24 cellular contexts compared by ENCODE assay signal in the genomic region with DNA sequence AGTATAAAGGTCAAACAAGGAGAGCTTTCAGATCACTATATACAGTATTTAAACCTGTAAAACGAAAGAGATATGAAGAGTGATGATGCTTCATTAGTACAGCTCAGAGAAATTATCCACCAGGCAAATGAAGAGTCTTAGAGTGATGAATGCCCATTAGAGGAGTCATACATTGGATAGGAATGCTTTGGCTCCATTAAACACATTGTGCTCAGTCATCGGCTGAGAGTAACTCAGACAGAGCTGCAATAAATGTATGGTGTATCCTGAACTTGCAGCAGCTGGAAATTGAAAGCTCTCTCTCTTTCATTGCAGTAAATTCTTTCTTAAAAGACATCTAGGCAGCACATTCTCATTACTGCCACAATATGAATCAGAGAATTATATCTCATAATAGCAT.
"Had no signal": no experiment of that assay in that cellular context is flagged by ENCODE, and none has a peak within 500 bp of the region (broad histone marks: within the 10 kb centered on the region; RNA-seq: fewer than 3 reads in every experiment).

No MANE protein-coding gene starts in this region.

- DNase-seq: activated B cell treated with CpG ODN at 0.5 μM for 24 hours; activated CD4-positive, alpha-beta memory T cell treated with anti-CD3 and anti-CD28 coated beads, Interleukin-2, amount 10 ng/mL, durations not matched to agents 7 days and 5 days; activated CD4-positive, alpha-beta T cell treated with anti-CD3 and anti-CD28 coated beads for 48 hours; activated naive CD4-positive, alpha-beta T cell treated with Interleukin-2 at 50 U/mL for 16 hours; activated naive CD8-positive, alpha-beta T cell treated with anti-CD3 and anti-CD28 coated beads, Interleukin-2, amount 10 ng/mL, durations not matched to agents 7 days and 5 days; activated T-cell treated with anti-CD3 and anti-CD28 coated beads, Interleukin-2, amount 50 U/mL, for 1 hour; anterior cingulate cortex; caudate nucleus; dorsolateral prefrontal cortex; gastrocnemius medialis; head of caudate nucleus; mesenchymal stem cell; naive thymus-derived CD4-positive, alpha-beta T cell; stimulated activated CD4-positive, alpha-beta T cell treated with anti-CD3 and anti-CD28 coated beads, Interleukin-12 subunit alpha, Interleukin-12 subunit beta, amount 100 ng/mL, for 4 hours; stimulated activated CD4-positive, alpha-beta T cell treated with anti-CD3 and anti-CD28 coated beads, Interleukin-1b, Interleukin-23, amount 100 ng/mL, for 48 hours; stimulated activated CD8-positive, alpha-beta memory T cell treated with anti-CD3 and anti-CD28 coated beads, Interleukin-4, amount 100 ng/mL, for 48 hours; stimulated activated naive CD4-positive, alpha-beta T cell; upper lobe of right lung had no signal

- H3K27me3 Mint-ChIP-seq: activated B cell treated with CpG ODN at 0.5 μM for 24 hours; activated CD4-positive, alpha-beta memory T cell treated with anti-CD3 and anti-CD28 coated beads, Interleukin-2, amount 10 ng/mL, durations not matched to agents 7 days and 5 days; naive thymus-derived CD4-positive, alpha-beta T cell; progenitor cell of endocrine pancreas had no signal

- H3K4me1 Mint-ChIP-seq: activated B cell treated with CpG ODN at 0.5 μM for 24 hours; activated CD4-positive, alpha-beta memory T cell treated with anti-CD3 and anti-CD28 coated beads, Interleukin-2, amount 10 ng/mL, durations not matched to agents 7 days and 5 days; activated naive CD8-positive, alpha-beta T cell treated with anti-CD3 and anti-CD28 coated beads, Interleukin-2, amount 10 ng/mL, durations not matched to agents 7 days and 5 days; brain; naive thymus-derived CD4-positive, alpha-beta T cell; neural progenitor cell had no signal

- H3K4me3 Mint-ChIP-seq: activated B cell treated with CpG ODN at 0.5 μM for 24 hours; activated CD4-positive, alpha-beta memory T cell treated with anti-CD3 and anti-CD28 coated beads, Interleukin-2, amount 10 ng/mL, durations not matched to agents 7 days and 5 days; activated naive CD8-positive, alpha-beta T cell treated with anti-CD3 and anti-CD28 coated beads, Interleukin-2, amount 10 ng/mL, durations not matched to agents 7 days and 5 days; brain; naive thymus-derived CD4-positive, alpha-beta T cell; neural progenitor cell; T-helper 2 cell treated with Interferon-gamma antibody and Interleukin-4, amounts not matched to agents 5 μg/mL and 100 μg/mL, for 36 hours had no signal

- ATAC-seq: gastrocnemius medialis; naive thymus-derived CD4-positive, alpha-beta T cell; upper lobe of right lung had no signal

- H3K9me3 ChIP-seq: gastrocnemius medialis had no signal

- H3K9me3 Mint-ChIP-seq: neural progenitor cell had no signal

- H3K4me1 ChIP-seq: gastrocnemius medialis, neural progenitor cell, upper lobe of right lung had no signal

- H3K36me3 ChIP-seq: gastrocnemius medialis, neural progenitor cell, upper lobe of right lung had no signal

- H3K27ac ChIP-seq: dorsolateral prefrontal cortex, epithelial cell of prostate, gastrocnemius medialis, neural progenitor cell, upper lobe of right lung had no signal

- H3K27ac Mint-ChIP-seq: activated B cell treated with CpG ODN at 0.5 μM for 24 hours; activated CD4-positive, alpha-beta memory T cell treated with anti-CD3 and anti-CD28 coated beads, Interleukin-2, amount 10 ng/mL, durations not matched to agents 7 days and 5 days; activated naive CD8-positive, alpha-beta T cell treated with anti-CD3 and anti-CD28 coated beads, Interleukin-2, amount 10 ng/mL, durations not matched to agents 7 days and 5 days; activated T-helper 2 cell treated with anti-CD3 and anti-CD28 coated beads, Interferon-gamma antibody, Interleukin-2, Interleukin-4, amounts not matched to agents 10 μg/mL and 5 μg/mL and 100 μg/mL, durations not matched to agents 14 hours and 24 hours and 36 hours; brain; naive thymus-derived CD4-positive, alpha-beta T cell; neural progenitor cell; progenitor cell of endocrine pancreas; T-helper 2 cell treated with Interferon-gamma antibody and Interleukin-4, amounts not matched to agents 5 μg/mL and 100 μg/mL, for 36 hours had no signal

- H3K9ac ChIP-seq: neural progenitor cell had no signal

- H2AFZ ChIP-seq: neural progenitor cell had no signal

- H3K27me3 ChIP-seq: gastrocnemius medialis, neural progenitor cell, upper lobe of right lung had no signal

- H3K36me3 Mint-ChIP-seq: activated naive CD8-positive, alpha-beta T cell treated with anti-CD3 and anti-CD28 coated beads, Interleukin-2, amount 10 ng/mL, durations not matched to agents 7 days and 5 days; brain; naive thymus-derived CD4-positive, alpha-beta T cell; neural progenitor cell had no signal

- H3K4me3 ChIP-seq: dorsolateral prefrontal cortex, gastrocnemius medialis, neural progenitor cell, upper lobe of right lung had no signal

- H3K4me2 ChIP-seq: neural progenitor cell had no signal
